ENCODE assay signal across 16 cellular contexts in genomic region chr11:36748856-36749255, GRCh38.
"Had no signal": no experiment of that assay in that cellular context is flagged by ENCODE, and none has a peak within 500 bp of the region (broad histone marks: within the 10 kb centered on the region; RNA-seq: fewer than 3 reads in every experiment).

No MANE protein-coding gene starts in this region.

- ATAC-seq: foreskin keratinocyte, left cardiac atrium, left ventricle myocardium superior had no signal

- DNase-seq: cortex of kidney; dorsolateral prefrontal cortex; effector CD8-positive, alpha-beta T cell; foreskin keratinocyte; kidney; left cardiac atrium; left ventricle myocardium superior; mesendoderm; naive B cell; posterior cingulate gyrus; small intestine; stimulated activated CD4-positive, alpha-beta T cell treated with anti-CD3 and anti-CD28 coated beads, Interleukin-12 subunit alpha, Interleukin-12 subunit beta, amount 100 ng/mL, for 4 hours; stimulated activated naive CD4-positive, alpha-beta T cell treated with Interleukin-2 at 50 U/mL for 16 hours; thyroid gland; upper lobe of left lung; uterus had no signal
